Comparison of ENCODE assay signal across 8 cellular contexts in the genomic region with DNA sequence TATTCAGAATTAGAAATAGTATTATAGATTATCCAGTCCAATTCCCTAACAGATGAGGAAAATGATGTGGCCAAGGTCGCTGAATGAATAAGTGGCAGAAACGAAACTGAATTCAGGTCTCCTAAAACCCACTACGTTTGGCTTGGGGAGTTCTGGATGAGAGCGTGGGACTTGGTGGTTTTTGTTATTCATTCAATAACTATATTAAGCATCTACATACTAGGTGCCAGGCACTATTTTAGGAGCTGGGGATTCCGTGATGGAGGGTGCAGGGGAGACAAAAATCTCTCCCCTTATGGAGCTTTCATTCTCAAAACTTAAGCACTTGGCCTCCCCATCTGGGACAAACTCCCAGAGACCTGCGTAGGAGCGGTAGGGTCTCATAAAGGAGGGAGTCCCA.
DNase-seq lines count a peak whose midpoint lies in the region; ATAC-seq and TF ChIP-seq lines count a peak whose summit lies in the region.

No MANE protein-coding gene starts in this region.

- H3K9me3 Mint-ChIP-seq in stimulated activated memory B cell treated with anti-CD40 and anti-IgM and Interleukin-4, amounts not matched to agents 10 μg/mL and 1 μg/mL and 100 μg/mL, for 72 hours, result no peaks in the 10 kb centered on the region

- no peaks in the 10 kb centered on the region for H3K9me3 ChIP-seq in HAP-1

- H3K36me3 ChIP-seq in HAP-1 (replicated peaks), result no peaks in the 10 kb centered on the region

- peak overlapping the region; percentile 91 for H3K4me3 Mint-ChIP-seq in stimulated activated memory B cell treated with anti-CD40 and anti-IgM and Interleukin-4, amounts not matched to agents 10 μg/mL and 1 μg/mL and 100 μg/mL, for 72 hours

- H3K27ac Mint-ChIP-seq in stimulated activated memory B cell treated with anti-CD40 and anti-IgM and Interleukin-4, amounts not matched to agents 10 μg/mL and 1 μg/mL and 100 μg/mL, for 72 hours, result peak overlapping the region; percentile 43

- H3K27me3 ChIP-seq in HAP-1 (ENCODE audit: low read depth), result no peaks in the 10 kb centered on the region; the same call in 1 of the 2 replicates

- no peak for DNase-seq in HAP-1 (ENCODE audit: low spot score in 2 of 2)
- peak; percentile 16 for DNase-seq in hepatic stellate cell (ENCODE audit: low spot score)
- DNase-seq in DMS153 treated with DMSO at 0.1 percent for 48 hours (lab: John Stamatoyannopoulos, UW; ENCODE audit: unreplicated experiment), result no peak
- DNase-seq in GM19240 (ENCODE audit: insufficient read length, low spot score), result no peak
- no peak for DNase-seq in NCI-H345 treated with DMSO at 0.1 percent for 48 hours (lab: John Stamatoyannopoulos, UW; ENCODE audit: unreplicated experiment)

- peaks cover 21% of the 10 kb centered on the region for H3K4me1 ChIP-seq in HAP-1

- peaks cover 32% of the 10 kb centered on the region for H3K4me1 Mint-ChIP-seq in stimulated activated memory B cell treated with anti-CD40 and anti-IgM and Interleukin-4, amounts not matched to agents 10 μg/mL and 1 μg/mL and 100 μg/mL, for 72 hours

- peaks cover 44% of the 10 kb centered on the region for H3K27me3 Mint-ChIP-seq in stimulated activated memory B cell treated with anti-CD40 and anti-IgM and Interleukin-4, amounts not matched to agents 10 μg/mL and 1 μg/mL and 100 μg/mL, for 72 hours

- ATAC-seq in stimulated activated memory B cell treated with anti-CD40 and anti-IgM and Interleukin-4, amounts not matched to agents 10 μg/mL and 1 μg/mL and 100 μg/mL, for 72 hours, result no peak
- ATAC-seq in GM19023 (IDR thresholded peaks at IDR 0.05; ENCODE audit: unreplicated experiment), result no peak

- H3K4me3 ChIP-seq in HAP-1 (peak overlapping the region; percentile 64), WI38 (ENCODE audit: low read depth, low read length) (peak overlapping the region; percentile 72)

- TF ChIP-seq CTCF in WI38 (IDR thresholded peaks at IDR 0.05; ENCODE audit: low read depth, low read length), result no peak

- no peaks in the 10 kb centered on the region for H3K36me3 Mint-ChIP-seq in stimulated activated memory B cell treated with anti-CD40 and anti-IgM and Interleukin-4, amounts not matched to agents 10 μg/mL and 1 μg/mL and 100 μg/mL, for 72 hours

- in situ Hi-C loops in HAP-1 (cut with MboI; ENCODE audit: low sequenced_read_pairs), result no loop called here
